Comparison of ENCODE assay signal across 9 cellular contexts in genomic region chr3:14652360-14652907, GRCh38. TPM values are rescaled to one million over a fixed set of nuclear protein-coding genes. Genes with fewer than 3 reads are reported as not detected.
DNase-seq lines count a peak whose midpoint lies in the region; ATAC-seq, FAIRE-seq and TF ChIP-seq lines count a peak whose summit lies in the region.
"Not testable (repeated sequence)": the region's sequence is repeated elsewhere in the genome, so short reads cannot be mapped to it uniquely, and the experiment has no call there.
"Had no signal": no experiment of that assay in that cellular context is flagged by ENCODE, and none has a peak within 500 bp of the region (broad histone marks: within the 10 kb centered on the region; RNA-seq: fewer than 3 reads in every experiment).

No MANE protein-coding gene starts in this region.

- H3K27ac ChIP-seq in VCaP (peak overlapping the region; percentile 91), K562 (ENCODE audit: extremely low read depth, low read depth, low read length) (peak overlapping the region; percentile 91), lung (ENCODE audit: low read depth in 1 of 2, low read length in 1 of 2) (peak overlapping the region; percentile 80 to 96), vagina (peak overlapping the region; percentile 86)
- H3K27ac ChIP-seq in rectal smooth muscle tissue (ENCODE audit: low read depth, low read length), result not testable (repeated sequence)

- not testable (repeated sequence) for H3K9me2 ChIP-seq in Loucy (replicated peaks; ENCODE audit: low read depth, low read length)

- H3K27me3 ChIP-seq in Loucy (ENCODE audit: insufficient read depth, low read length, poor library complexity, severe bottlenecking); K562 (ENCODE audit: control insufficient read depth in 2 of 2, insufficient read depth in 2 of 2, low read length in 2 of 2); lung (ENCODE audit: control insufficient read depth, insufficient read depth); rectal smooth muscle tissue (ENCODE audit: control insufficient read depth, insufficient read depth, low read length); vagina: not testable (repeated sequence)

- not testable (repeated sequence) for TF ChIP-seq RAD21 in K562 (CRISPR knock-in tag; conservative IDR thresholded peaks at IDR 0.05 in 1 of 2, IDR thresholded peaks at IDR 0.05 in 1 of 2)

- WGBS in K562 (ENCODE audit: insufficient coverage, low coverage, missing lambda C conversion rate), result 11% methylated on average over 21 of the region's 21 CpGs
- 81 to 82% methylated on average over 21 of the region's 21 CpGs for WGBS in lung, 2 donors

- peaks cover 37% of the 10 kb centered on the region for H3K4me1 ChIP-seq in Loucy (ENCODE audit: insufficient read depth, low read length, poor library complexity, severe bottlenecking)
- peaks cover 12 to 21% of the 10 kb centered on the region in 2 experiments; a peak in 4 of 5 replicates for H3K4me1 ChIP-seq in K562 (replicated peaks in 1 of 2; ENCODE audit: control insufficient read depth in 2 of 2, insufficient read depth in 2 of 2, low read length in 2 of 2)
- H3K4me1 ChIP-seq in lung (ENCODE audit: control insufficient read depth in 2 of 2, insufficient read depth in 2 of 2, low read length in 2 of 2); rectal smooth muscle tissue (ENCODE audit: control insufficient read depth, insufficient read depth, low read length): not testable (repeated sequence)
- peaks cover 18% of the 10 kb centered on the region for H3K4me1 ChIP-seq in vagina

- POLR2A ChIA-PET in K562 (lab: Yijun Ruan, JAX), result interaction anchor here (1.1 to 5.2 kb wide), 10 partner anchors 10 to 420 kb away, joined by 3 to 60 read pairs (median 4); no protein-coding TSS in a partner anchor

- H3K79me2 ChIP-seq in Loucy (ENCODE audit: insufficient read depth, low read length) (peaks cover 42% of the 10 kb centered on the region), K562 (ENCODE audit: control insufficient read depth, insufficient read depth, low read length) (peaks cover 27% of the 10 kb centered on the region)

- CTCF ChIA-PET in K562 (lab: Yijun Ruan, JAX; ENCODE audit: low intra/inter-chr PET ratio), result not testable (repeated sequence)

- not testable (repeated sequence) for TF ChIP-seq CTCF in Loucy (conservative IDR thresholded peaks at IDR 0.05; ENCODE audit: low read length); VCaP (conservative IDR thresholded peaks at IDR 0.05); K562 (IDR thresholded peaks at IDR 0.05 in 2 of 3, conservative IDR thresholded peaks at IDR 0.05 in 1 of 3; ENCODE audit: insufficient read depth in 2 of 3, low read depth in 1 of 3, low read length in 3 of 3); lung (IDR thresholded peaks at IDR 0.05; ENCODE audit: control extremely low read depth, extremely low read depth); vagina (IDR thresholded peaks at IDR 0.05)

- in situ Hi-C loops in K562 (cut with MboI), result not testable (repeated sequence)

- not testable (repeated sequence) for H4K20me1 ChIP-seq in Loucy (ENCODE audit: insufficient read depth, low read length, poor library complexity, severe bottlenecking); K562 (replicated peaks; ENCODE audit: control insufficient read depth, insufficient read depth, low read length)

- H3K4me2 ChIP-seq in Loucy (ENCODE audit: low read depth, low read length, poor library complexity, severe bottlenecking) (peak overlapping the region; percentile 96), K562 (ENCODE audit: insufficient read depth, low read length) (peak overlapping the region; percentile 88)

- intact Hi-C loops in K562 (cut with micrococcal nuclease), result loop anchor here (10.0 kb wide), 1 partner anchor 448 kb away; no protein-coding TSS in a partner anchor
- intact Hi-C loops in vagina (cut with DNase I), result not testable (repeated sequence)

- not testable (repeated sequence) for BruUV-seq in K562 (replicated peaks; lab: Mats Ljungman, UMichigan)

- not testable (repeated sequence) for TF ChIP-seq POLR2A in K562 (conservative IDR thresholded peaks at IDR 0.05); vagina (IDR thresholded peaks at IDR 0.05)

- ATAC-seq in K562, result peak; percentile 22
- ATAC-seq in lung (ENCODE audit: insufficient read depth, low FRiP score), result not testable (repeated sequence)

- peak overlapping the region; percentile 95 for H3K4me3 ChIP-seq in Loucy (ENCODE audit: low read length, poor library complexity, severe bottlenecking)
- H3K4me3 ChIP-seq in K562, result peak overlapping the region; percentile 54
- H3K4me3 ChIP-seq in lung, result peak overlapping the region; percentile 75
- peak overlapping the region; percentile 85 for H3K4me3 ChIP-seq in rectal smooth muscle tissue (ENCODE audit: low read length)
- peak overlapping the region; percentile 74 to 79 for H3K4me3 ChIP-seq in vagina

- not testable (repeated sequence) for H3K9me3 ChIP-seq in Loucy (ENCODE audit: insufficient read depth, low read depth, low read length); K562 (replicated peaks; ENCODE audit: control insufficient read depth, insufficient read depth, low read depth, low read length); lung (ENCODE audit: control insufficient read depth in 2 of 2, insufficient read depth in 1 of 2, low read length in 1 of 2); vagina

- DNase-seq in ELR (ENCODE audit: low read depth), result peak; percentile 45
- DNase-seq in K562 (ENCODE audit: extremely low read depth in 1 of 4, low spot score in 3 of 4), result peak in 1 of 4 experiments; percentile 56
- peak; percentile 25 for DNase-seq in fibroblast of peridontal ligament (ENCODE audit: extremely low read depth)
- DNase-seq in lung (ENCODE audit: low spot score); vagina (ENCODE audit: extremely low spot score in 2 of 2): not testable (repeated sequence)

- H3K9me1 ChIP-seq in K562 (ENCODE audit: control insufficient read depth, insufficient read depth, low read length), result not testable (repeated sequence)

- not testable (repeated sequence) for FAIRE-seq in K562 (lab: Jason Lieb, UNC)

- H2AFZ ChIP-seq in Loucy (ENCODE audit: low read length) (0 out of 2 replicates have a peak overlapping the region, but pooled peaks have one; percentile 92), K562 (ENCODE audit: low read depth, low read length) (peak overlapping the region; percentile 87)

- H3K9ac ChIP-seq in Loucy (ENCODE audit: low read depth, low read length, poor library complexity, severe bottlenecking) (peak overlapping the region; percentile 95), K562 (ENCODE audit: insufficient read depth in 1 of 2, low read depth in 2 of 2, low read length in 2 of 2) (peak overlapping the region; percentile 95 to 96)
- not testable (repeated sequence) for H3K9ac ChIP-seq in rectal smooth muscle tissue (ENCODE audit: low read length)

- TF ChIP-seq EP300 in K562 (IDR thresholded peaks at IDR 0.05; ENCODE audit: low read length), result not testable (repeated sequence)

- H3K36me3 ChIP-seq in Loucy (ENCODE audit: insufficient read depth, low read length) (peaks cover 20% of the 10 kb centered on the region; the same call in 1 of the 2 replicates), K562 (ENCODE audit: control insufficient read depth, insufficient read depth, low read length) (peaks cover 40% of the 10 kb centered on the region), lung (ENCODE audit: control insufficient read depth in 2 of 2, insufficient read depth in 2 of 2, low read length in 2 of 2) (peaks cover 7 to 20% of the 10 kb centered on the region in 2 donors), vagina (peaks cover 0 to 31% of the 10 kb centered on the region in 2 donors)
- H3K36me3 ChIP-seq in rectal smooth muscle tissue (ENCODE audit: control insufficient read depth, insufficient read depth, low read length), result not testable (repeated sequence)

- H3F3A ChIP-seq in Loucy (ENCODE audit: low read depth), result not testable (repeated sequence)

RNA-seq across cellular contexts. Expression of gene CCDC174, which starts 0.9 kb away (rescaled TPM):
- 26.7 and 57.8 TPM in 2 replicates for total RNA-seq in K562 (2011; cell fraction: chromatin; rRNA removed; ENCODE audit: low replicate concordance)
- 10.3 and 12.5 TPM in 2 replicates for total RNA-seq in K562 (2011; cell fraction: nucleolus; rRNA removed)
- 20.5 and 26.6 TPM in 2 replicates for total RNA-seq in K562 (2011; cell fraction: nucleoplasm; rRNA removed)
- total RNA-seq in K562 (2014; rRNA removed) (18.7 and 20.8 TPM in 2 replicates), K562 (2014; rRNA removed; fragmentation: Illumina TruSeq; extraction: Trizol) (31.0 and 33.7 TPM in 2 replicates), K562 (2015; rRNA removed; fragmentation: Illumina TruSeq; extraction: Trizol) (24.8 and 28.5 TPM in 2 replicates), K562 (2021) (18.7 and 19.8 TPM in 2 replicates), lung (10 to 100 TPM; 17.1 to 25.0 TPM), vagina (31.2 TPM)
- polyA plus RNA-seq in K562 (2011; rRNA removed) (7.4 and 9.5 TPM in 2 replicates), K562 (2014; fragmentation: Illumina TruSeq; extraction: Trizol) (24.9 and 31.6 TPM in 2 replicates), K562 (2014; fragmentation: Nextera tagmentation; extraction: Ambion mirVana) (10 to 100 TPM; 34.9 to 41.0 TPM), K562 (2014; rRNA removed) (16.9 and 22.8 TPM in 2 replicates), lung (10 to 100 TPM; 11.7 to 22.3 TPM)
- polyA plus RNA-seq in K562 (2011; cell fraction: cytosol; rRNA removed), result 3.9 and 4.1 TPM in 2 replicates
- 24.3 and 33.3 TPM in 2 replicates for polyA plus RNA-seq in K562 (2011; cell fraction: nucleus; rRNA removed)
- 11.8 and 29.6 TPM in 2 replicates for polyA plus RNA-seq in K562 (2012)
- polyA minus RNA-seq in K562 (2011; rRNA and poly(A)+ RNA removed), result 8.9 and 11.9 TPM in 2 replicates
- 3.7 and 10.5 TPM in 2 replicates for polyA minus RNA-seq in K562 (2011; cell fraction: cytosol; rRNA and poly(A)+ RNA removed)
- polyA minus RNA-seq in K562 (2011; cell fraction: nucleus; rRNA and poly(A)+ RNA removed), result 12.1 and 22.1 TPM in 2 replicates

RNA-seq across cellular contexts. Expression of gene C3orf20, which starts 22.5 kb away (rescaled TPM):
- total RNA-seq in K562 (2011; cell fraction: chromatin; rRNA removed; ENCODE audit: low replicate concordance), result 0.25 and 0.46 TPM in 2 replicates
- total RNA-seq in K562 (2011; cell fraction: nucleolus; rRNA removed), result not detected in 2 replicates
- total RNA-seq in K562 (2011; cell fraction: nucleoplasm; rRNA removed), result 0.23 and 0.29 TPM in 2 replicates
- total RNA-seq in K562 (2014; rRNA removed), result not detected in 2 replicates
- not detected in 2 replicates for total RNA-seq in K562 (2014; rRNA removed; fragmentation: Illumina TruSeq; extraction: Trizol)
- 0.04 TPM in 1 of 2 replicates, not detected in the other for total RNA-seq in K562 (2015; rRNA removed; fragmentation: Illumina TruSeq; extraction: Trizol)
- not detected in 2 replicates for total RNA-seq in K562 (2021)
- polyA plus RNA-seq in K562 (2011; rRNA removed), result 0.15 TPM in 1 of 2 replicates, not detected in the other
- 0.12 TPM in 1 of 2 replicates, not detected in the other for polyA plus RNA-seq in K562 (2011; cell fraction: cytosol; rRNA removed)
- polyA plus RNA-seq in K562 (2011; cell fraction: nucleus; rRNA removed), result 0.04 and 0.08 TPM in 2 replicates
- polyA plus RNA-seq in K562 (2012), result 0.03 TPM in 1 of 2 replicates, not detected in the other
- not detected in 2 replicates for polyA plus RNA-seq in K562 (2014; fragmentation: Illumina TruSeq; extraction: Trizol)
- not detected for polyA plus RNA-seq in K562 (2014; fragmentation: Nextera tagmentation; extraction: Ambion mirVana)
- not detected in 2 replicates for polyA plus RNA-seq in K562 (2014; rRNA removed)
- 0.06 TPM in 1 of 2 replicates, not detected in the other for polyA minus RNA-seq in K562 (2011; rRNA and poly(A)+ RNA removed)
- not detected in 2 replicates for polyA minus RNA-seq in K562 (2011; cell fraction: cytosol; rRNA and poly(A)+ RNA removed)
- polyA minus RNA-seq in K562 (2011; cell fraction: nucleus; rRNA and poly(A)+ RNA removed), result 0.11 TPM in 1 of 2 replicates, not detected in the other
- total RNA-seq in lung, result under 1 TPM; 0.12 to 0.14 TPM
- under 1 TPM in 1 of 2 donors, not detected in 1; 0.03 TPM for polyA plus RNA-seq in lung
- total RNA-seq in vagina, result 0.49 TPM
- polyA plus RNA-seq: adipose tissue had no signal
